Comparison of ENCODE assay signal across 8 cellular contexts in genomic region chr21:33643658-33644311, GRCh38. TPM values are rescaled to one million over a fixed set of nuclear protein-coding genes. Genes with fewer than 3 reads are reported as not detected.
DNase-seq lines count a peak whose midpoint lies in the region; ATAC-seq, FAIRE-seq and TF ChIP-seq lines count a peak whose summit lies in the region.

No MANE protein-coding gene starts in this region.

- no peaks in the 10 kb centered on the region for H3K27me3 ChIP-seq in iPS DF 6.9 (ENCODE audit: control insufficient read depth, insufficient read depth, low read length)
- H3K27me3 ChIP-seq in spleen (replicated peaks in 1 of 7): peaks cover 0 to 26% (median 3%) of the 10 kb centered on the region in 7 donors

- H3K36me3 ChIP-seq in iPS DF 6.9 (ENCODE audit: control insufficient read depth, insufficient read depth, low read length): no peaks in the 10 kb centered on the region
- no peaks in the 10 kb centered on the region for H3K36me3 ChIP-seq in spleen

- no peaks in the 10 kb centered on the region for H3K9me3 Mint-ChIP-seq in activated CD8-positive, alpha-beta T cell treated with anti-CD3 and anti-CD28 coated beads, Interleukin-2, amount 10 ng/mL, durations not matched to agents 7 days and 5 days (ENCODE audit: insufficient read depth)

- WGBS in A549 (ENCODE audit: missing lambda C conversion rate): 11% methylated on average over 7 of the region's 7 CpGs
- WGBS in iPS DF 6.9 (ENCODE audit: insufficient coverage, insufficient read length): no CpG with 5 or more reads among the region's 7 CpGs
- WGBS in spleen, 5 donors: 32 to 40% (median 36%) methylated on average over 7 of the region's 7 CpGs

- no peak overlapping the region for H3K27ac Mint-ChIP-seq in activated CD8-positive, alpha-beta T cell treated with anti-CD3 and anti-CD28 coated beads, Interleukin-2, amount 10 ng/mL, durations not matched to agents 7 days and 5 days

- no peak for TF ChIP-seq EP300 in A549 (IDR thresholded peaks at IDR 0.05)

- peaks cover 2% of the 10 kb centered on the region for H3K36me3 Mint-ChIP-seq in activated CD8-positive, alpha-beta T cell treated with anti-CD3 and anti-CD28 coated beads, Interleukin-2, amount 10 ng/mL, durations not matched to agents 7 days and 5 days (ENCODE audit: low read depth)

- intact Hi-C loops in spleen (cut with DNase I; ENCODE audit: low total_unique reads): no loop called here

- TF ChIP-seq CTCF in A549 (IDR thresholded peaks at IDR 0.05) (no peak), spleen (IDR thresholded peaks at IDR 0.05 in 8 of 11, conservative IDR thresholded peaks at IDR 0.05 in 3 of 11) (no peak)

- peaks cover 25% of the 10 kb centered on the region for H3K27me3 Mint-ChIP-seq in activated CD8-positive, alpha-beta T cell treated with anti-CD3 and anti-CD28 coated beads, Interleukin-2, amount 10 ng/mL, durations not matched to agents 7 days and 5 days (ENCODE audit: low read depth)

- CTCF ChIA-PET in A549 (lab: Yijun Ruan, JAX): no interaction called here
- CTCF ChIA-PET in activated CD8-positive, alpha-beta T cell treated with anti-CD3 and anti-CD28 coated beads, Interleukin-2, amount 10 ng/mL, durations not matched to agents 7 days and 5 days (lab: Charles Lee): no interaction called here

- peak overlapping the region; percentile 91 for H3K4me2 ChIP-seq in A549

- H3K4me1 ChIP-seq in A549 (peaks cover 28% of the 10 kb centered on the region), iPS DF 6.9 (ENCODE audit: control insufficient read depth, insufficient read depth, low read length) (no peaks in the 10 kb centered on the region), spleen (peaks cover 3 to 64% (median 40%) of the 10 kb centered on the region in 6 donors)

- H3K4me3 ChIP-seq in A549 (peak overlapping the region; percentile 100), iPS DF 6.9 (ENCODE audit: low read length) (peak overlapping the region; percentile 69; the same call in 1 of the 2 replicates), spleen (peak overlapping the region; percentile 77 to 100 (median 94))

- no peak for TF ChIP-seq RAD21 in A549 (conservative IDR thresholded peaks at IDR 0.05 in 1 of 2, IDR thresholded peaks at IDR 0.05 in 1 of 2)

- DNase-seq in A549 (ENCODE audit: low read depth in 1 of 2, low spot score in 1 of 2) (no peak), HCEC 1CT (peak; percentile 34), iPS DF 6.9 (ENCODE audit: low read depth, low spot score) (no peak), spleen (no peak), H4 (ENCODE audit: low spot score) (no peak), NCI-H187 treated with DMSO at 0.1 percent for 48 hours (lab: John Stamatoyannopoulos, UW) (no peak)
- DNase-seq in activated CD8-positive, alpha-beta T cell treated with anti-CD3 and anti-CD28 coated beads, Interleukin-2, amount 10 ng/mL, durations not matched to agents 7 days and 5 days: no peak

- H3K4me1 Mint-ChIP-seq in activated CD8-positive, alpha-beta T cell treated with anti-CD3 and anti-CD28 coated beads, Interleukin-2, amount 10 ng/mL, durations not matched to agents 7 days and 5 days (ENCODE audit: low read depth): peaks cover 23% of the 10 kb centered on the region

- POLR2A ChIA-PET in A549 (lab: Yijun Ruan, JAX): no interaction called here
- POLR2A ChIA-PET in activated CD8-positive, alpha-beta T cell treated with anti-CD3 and anti-CD28 coated beads, Interleukin-2, amount 10 ng/mL, durations not matched to agents 7 days and 5 days (lab: Charles Lee): no interaction called here

- no peak for TF ChIP-seq POLR2A in A549 (IDR thresholded peaks at IDR 0.05; ENCODE audit: low read length)
- no peak for TF ChIP-seq POLR2A in spleen (IDR thresholded peaks at IDR 0.05)

- no peak for ATAC-seq in A549
- ATAC-seq in activated CD8-positive, alpha-beta T cell treated with anti-CD3 and anti-CD28 coated beads, Interleukin-2, amount 10 ng/mL, durations not matched to agents 7 days and 5 days: no peak
- no peak for ATAC-seq in HG03442 (IDR thresholded peaks at IDR 0.05; ENCODE audit: unreplicated experiment)

- H3K27ac ChIP-seq in A549: peak overlapping the region; percentile 92 to 98
- H3K27ac ChIP-seq in iPS DF 6.9 (ENCODE audit: low read length): no peak overlapping the region
- H3K27ac ChIP-seq in spleen: peak overlapping the region; percentile 67 to 94 (median 91)

- no peak for FAIRE-seq in A549 (lab: Jason Lieb, UNC)

- peak overlapping the region; percentile 78 for H3K4me3 Mint-ChIP-seq in activated CD8-positive, alpha-beta T cell treated with anti-CD3 and anti-CD28 coated beads, Interleukin-2, amount 10 ng/mL, durations not matched to agents 7 days and 5 days

- H3K9me3 ChIP-seq in A549 (no peaks in the 10 kb centered on the region), iPS DF 6.9 (ENCODE audit: control insufficient read depth, insufficient read depth, low read length) (no peaks in the 10 kb centered on the region), spleen (no peaks in the 10 kb centered on the region)

TF ChIP-seq in A549, 52 proteins besides CTCF, POLR2A, EP300 and RAD21:
- no peak for TF ChIP-seq MAZ (IDR thresholded peaks at IDR 0.05; ENCODE audit: borderline replicate concordance, low read depth, low read length)
- no peak for TF ChIP-seq ZNF302 (CRISPR knock-in tag; IDR thresholded peaks at IDR 0.05)
- TF ChIP-seq, protein P1, sequence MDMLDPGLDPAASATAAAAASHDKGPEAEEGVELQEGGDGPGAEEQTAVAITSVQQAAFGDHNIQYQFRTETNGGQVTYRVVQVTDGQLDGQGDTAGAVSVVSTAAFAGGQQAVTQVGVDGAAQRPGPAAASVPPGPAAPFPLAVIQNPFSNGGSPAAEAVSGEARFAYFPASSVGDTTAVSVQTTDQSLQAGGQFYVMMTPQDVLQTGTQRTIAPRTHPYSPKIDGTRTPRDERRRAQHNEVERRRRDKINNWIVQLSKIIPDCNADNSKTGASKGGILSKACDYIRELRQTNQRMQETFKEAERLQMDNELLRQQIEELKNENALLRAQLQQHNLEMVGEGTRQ (IDR thresholded peaks at IDR 0.05): no peak
- TF ChIP-seq POLR2AphosphoS2 (conservative IDR thresholded peaks at IDR 0.05; ENCODE audit: low read length): no peak
- TF ChIP-seq ZFP36 (IDR thresholded peaks at IDR 0.05; ENCODE audit: borderline replicate concordance, partially characterized antibody): no peak
- TF ChIP-seq TP53 (CRISPR knock-in tag; IDR thresholded peaks at IDR 0.05): no peak
- no peak for TF ChIP-seq BHLHE40 (IDR thresholded peaks at IDR 0.05; ENCODE audit: low read depth, low read length)
- no peak for TF ChIP-seq PHF8 (IDR thresholded peaks at IDR 0.05; ENCODE audit: borderline replicate concordance, low read depth)
- TF ChIP-seq, protein P2, sequence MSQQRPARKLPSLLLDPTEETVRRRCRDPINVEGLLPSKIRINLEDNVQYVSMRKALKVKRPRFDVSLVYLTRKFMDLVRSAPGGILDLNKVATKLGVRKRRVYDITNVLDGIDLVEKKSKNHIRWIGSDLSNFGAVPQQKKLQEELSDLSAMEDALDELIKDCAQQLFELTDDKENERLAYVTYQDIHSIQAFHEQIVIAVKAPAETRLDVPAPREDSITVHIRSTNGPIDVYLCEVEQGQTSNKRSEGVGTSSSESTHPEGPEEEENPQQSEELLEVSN (IDR thresholded peaks at IDR 0.05; ENCODE audit: borderline replicate concordance, low read depth): no peak
- TF ChIP-seq ESRRA (IDR thresholded peaks at IDR 0.05; ENCODE audit: borderline replicate concordance, low read length): no peak
- no peak for TF ChIP-seq CEBPB (IDR thresholded peaks at IDR 0.05)
- TF ChIP-seq NFE2L2 (conservative IDR thresholded peaks at IDR 0.05; ENCODE audit: low read length): no peak

RNA-seq across cellular contexts. Expression of gene ITSN1, which starts 1.5 kb away (rescaled TPM):
- polyA plus RNA-seq in A549 (2011; rRNA removed) (23.7 and 24.4 TPM in 2 replicates), A549 (2017; fragmentation: RNase III; extraction: RNeasy Plus Mini Kit Qiagen cat#74134 plus additional on column Dnase treatment) (15.2 to 17.0 TPM (median 16.7 TPM) in 3 replicates), spleen (10 to 100 TPM in 1 of 3 donors, 1 to 10 TPM in 2; 4.1 to 11.6 (median 4.2) TPM)
- polyA plus RNA-seq in A549 (2012; cell fraction: cytosol; rRNA removed): 20.2 and 23.8 TPM in 2 replicates
- 28.0 and 32.0 TPM in 2 replicates for polyA plus RNA-seq in A549 (2012; cell fraction: nucleus; rRNA removed)
- polyA minus RNA-seq in A549 (2011; rRNA and poly(A)+ RNA removed): 24.1 and 28.0 TPM in 2 replicates
- 1 to 10 TPM; 1.6 to 1.7 TPM for total RNA-seq in activated CD8-positive, alpha-beta T cell treated with anti-CD3 and anti-CD28 coated beads, Interleukin-2, amount 10 ng/mL, durations not matched to agents 7 days and 5 days
- total RNA-seq in spleen: 10 to 100 TPM; 27.1 to 89.0 (median 70.5) TPM
- 19.7 and 27.4 TPM in 2 replicates for total RNA-seq in H4 (2014; rRNA removed; shearing (Covaris generic))

RNA-seq across cellular contexts. Expression of gene CRYZL1, which starts 2.2 kb away (rescaled TPM):
- polyA plus RNA-seq in A549 (2011; rRNA removed): 34.3 and 38.9 TPM in 2 replicates
- 9.4 and 9.8 TPM in 2 replicates for polyA plus RNA-seq in A549 (2012; cell fraction: cytosol; rRNA removed)
- 7.4 and 8.6 TPM in 2 replicates for polyA plus RNA-seq in A549 (2012; cell fraction: nucleus; rRNA removed)
- 15.2 to 17.4 TPM (median 15.6 TPM) in 3 replicates for polyA plus RNA-seq in A549 (2017; fragmentation: RNase III; extraction: RNeasy Plus Mini Kit Qiagen cat#74134 plus additional on column Dnase treatment)
- 14.4 and 17.5 TPM in 2 replicates for polyA minus RNA-seq in A549 (2011; rRNA and poly(A)+ RNA removed)
- total RNA-seq in activated CD8-positive, alpha-beta T cell treated with anti-CD3 and anti-CD28 coated beads, Interleukin-2, amount 10 ng/mL, durations not matched to agents 7 days and 5 days: 10 to 100 TPM; 30.2 to 31.4 TPM
- total RNA-seq in spleen: 10 to 100 TPM; 30.2 to 54.9 (median 40.2) TPM
- polyA plus RNA-seq in spleen: 10 to 100 TPM; 21.7 to 25.9 (median 22.0) TPM
- total RNA-seq in H4 (2014; rRNA removed; shearing (Covaris generic)): 13.6 and 15.8 TPM in 2 replicates

RNA-seq across cellular contexts. Expression of gene DONSON, which starts 55.3 kb away (rescaled TPM):
- polyA plus RNA-seq in A549 (2011; rRNA removed) (30.3 and 32.0 TPM in 2 replicates), A549 (2017; fragmentation: RNase III; extraction: RNeasy Plus Mini Kit Qiagen cat#74134 plus additional on column Dnase treatment) (20.7 to 22.1 TPM (median 21.0 TPM) in 3 replicates), spleen (1 to 10 TPM; 8.1 to 8.9 (median 8.5) TPM)
- 12.6 and 14.8 TPM in 2 replicates for polyA plus RNA-seq in A549 (2012; cell fraction: cytosol; rRNA removed)
- 10.7 and 13.4 TPM in 2 replicates for polyA plus RNA-seq in A549 (2012; cell fraction: nucleus; rRNA removed)
- 8.6 and 9.8 TPM in 2 replicates for polyA minus RNA-seq in A549 (2011; rRNA and poly(A)+ RNA removed)
- total RNA-seq in activated CD8-positive, alpha-beta T cell treated with anti-CD3 and anti-CD28 coated beads, Interleukin-2, amount 10 ng/mL, durations not matched to agents 7 days and 5 days: 10 to 100 TPM; 43.3 to 44.1 TPM
- 10 to 100 TPM in 1 of 7 donors, 1 to 10 TPM in 6; 5.8 to 13.5 (median 6.4) TPM for total RNA-seq in spleen
- 76.5 and 87.3 TPM in 2 replicates for total RNA-seq in H4 (2014; rRNA removed; shearing (Covaris generic))
